Comparison of ENCODE assay signal across 14 cellular contexts in genomic region chr4:40399578-40399977, GRCh38.
DNase-seq lines count a peak whose midpoint lies in the region; ATAC-seq and TF ChIP-seq lines count a peak whose summit lies in the region.
"Had no signal": no experiment of that assay in that cellular context is flagged by ENCODE, and none has a peak within 500 bp of the region (broad histone marks: within the 10 kb centered on the region; RNA-seq: fewer than 3 reads in every experiment).

No MANE protein-coding gene starts in this region.

- H3K4me3 ChIP-seq in heart right ventricle, result no peak overlapping the region
- no peak overlapping the region for H3K4me3 ChIP-seq in neuronal stem cell (ENCODE audit: low read length in 2 of 2)
- no peak overlapping the region for H3K4me3 ChIP-seq in BE2C (ENCODE audit: low read depth, low read length)
- H3K4me3 ChIP-seq: HAP-1 had no signal

- peak; percentile 26 for ATAC-seq in Right ventricle myocardium inferior
- ATAC-seq in heart right ventricle, result no peak
- ATAC-seq in left colon, result peak; percentile 71
- no peak for ATAC-seq in GM18861 (IDR thresholded peaks at IDR 0.05; ENCODE audit: unreplicated experiment)

- no peak overlapping the region for H3K4ac ChIP-seq in neuronal stem cell (ENCODE audit: low read length)

- no peak overlapping the region for H3K14ac ChIP-seq in neuronal stem cell (ENCODE audit: low read length)

- H2BK5ac ChIP-seq in neuronal stem cell (ENCODE audit: low read length), result no peak overlapping the region

- H3K36me3 ChIP-seq in heart right ventricle, result no peaks in the 10 kb centered on the region
- H3K36me3 ChIP-seq in neuronal stem cell (replicated peaks in 1 of 2; ENCODE audit: control insufficient read depth in 2 of 2, insufficient read depth in 2 of 2, low read length in 2 of 2), result no peaks in the 10 kb centered on the region
- no peaks in the 10 kb centered on the region for H3K36me3 ChIP-seq in BE2C
- H3K36me3 ChIP-seq: HAP-1 had no signal

- no peak overlapping the region for H2AFZ ChIP-seq in neuronal stem cell (ENCODE audit: low read length)

- intact Hi-C loops in Right ventricle myocardium inferior (cut with DNase I) (no loop called here), heart right ventricle (cut with DNase I) (loop anchor here in 2 of 10 donors (5.0 to 10.0 kb wide), 2 partner anchors 125 to 632 kb away; no protein-coding TSS in a partner anchor), left colon (cut with DNase I, micrococcal nuclease) (no loop called here)

- H3K27ac ChIP-seq in heart right ventricle (no peak overlapping the region), neuronal stem cell (replicated peaks; ENCODE audit: low read length) (no peak overlapping the region)
- H3K27ac ChIP-seq: C4-2B had no signal

- H4K91ac ChIP-seq in neuronal stem cell (ENCODE audit: low read depth, low read length, poor library complexity), result no peak overlapping the region

- no peaks in the 10 kb centered on the region for H3K9me3 ChIP-seq in heart right ventricle
- H3K9me3 ChIP-seq in neuronal stem cell (replicated peaks in 1 of 2; ENCODE audit: control insufficient read depth in 2 of 2, insufficient read depth in 1 of 2, low read depth in 1 of 2, low read length in 2 of 2), result no peaks in the 10 kb centered on the region
- no peaks in the 10 kb centered on the region for H3K9me3 ChIP-seq in BE2C
- H3K9me3 ChIP-seq: HAP-1 had no signal

- no peaks in the 10 kb centered on the region for H3K79me1 ChIP-seq in neuronal stem cell (ENCODE audit: low read depth, low read length)

- H2BK15ac ChIP-seq in neuronal stem cell (ENCODE audit: low read length), result no peak overlapping the region

- H3K9ac ChIP-seq in neuronal stem cell (ENCODE audit: low read depth, low read length, poor library complexity), result no peak overlapping the region

- H3K4me2 ChIP-seq in neuronal stem cell (ENCODE audit: insufficient read depth, low read length, poor library complexity, severe bottlenecking), result no peak overlapping the region

- H3K23ac ChIP-seq in neuronal stem cell (ENCODE audit: low read depth, low read length, poor library complexity), result no peak overlapping the region

- peaks cover 0 to 17% (median 5%) of the 10 kb centered on the region in 9 donors for H3K4me1 ChIP-seq in heart right ventricle
- H3K4me1 ChIP-seq in neuronal stem cell (ENCODE audit: control insufficient read depth in 2 of 2, insufficient read depth in 1 of 2, low read depth in 1 of 2, low read length in 2 of 2), result peaks cover 3 to 13% of the 10 kb centered on the region in 2 donors
- no peaks in the 10 kb centered on the region for H3K4me1 ChIP-seq in BE2C
- H3K4me1 ChIP-seq: HAP-1 had no signal

- H3K18ac ChIP-seq in neuronal stem cell (ENCODE audit: low read length), result peak overlapping the region; percentile 34

- WGBS in heart right ventricle, 2 donors, result 56 to 72% methylated on average over 3 of the region's 3 CpGs
- WGBS in neuronal stem cell (ENCODE audit: extremely low coverage in 2 of 2, insufficient read length in 2 of 2, insufficient replicate concordance in 1 of 2), 2 donors, result no CpG with 5 or more reads among the region's 3 CpGs

- H3K27me3 ChIP-seq in heart right ventricle (no peaks in the 10 kb centered on the region), neuronal stem cell (ENCODE audit: control insufficient read depth in 3 of 3, insufficient read depth in 3 of 3, low read depth in 1 of 3, low read length in 3 of 3) (no peaks in the 10 kb centered on the region), BE2C (no peaks in the 10 kb centered on the region)

- no peak overlapping the region for H2BK12ac ChIP-seq in neuronal stem cell (ENCODE audit: low read length)

- no peak for TF ChIP-seq CTCF in heart right ventricle (IDR thresholded peaks at IDR 0.05)
- TF ChIP-seq CTCF in BE2C (IDR thresholded peaks at IDR 0.05; ENCODE audit: low read depth, low read length), result no peak

- no peak overlapping the region for H4K8ac ChIP-seq in neuronal stem cell (ENCODE audit: low read depth, low read length)

- DNase-seq in Right ventricle myocardium inferior (ENCODE audit: missing footprints), result no peak
- DNase-seq in heart right ventricle, result no peak
- no peak for DNase-seq in left colon
- no peak for DNase-seq in neuronal stem cell (ENCODE audit: low spot score)
- DNase-seq in BE2C, result no peak
- no peak for DNase-seq in activated CD4-positive, alpha-beta T cell treated with anti-CD3 and anti-CD28 coated beads for 4 hours
- DNase-seq: CD4-positive, alpha-beta memory T cell; DMS153; DMS79 treated with DMSO at 0.1 percent for 48 hours; EL; GOT3 had no signal

- H2BK120ac ChIP-seq in neuronal stem cell (ENCODE audit: low read depth, low read length), result no peak overlapping the region

- no peak overlapping the region for H2AK5ac ChIP-seq in neuronal stem cell (ENCODE audit: low read depth, low read length)

Comparison
In these comparisons a context has a peak if more than half of its experiments do, and no peak if none do; other contexts are left out.
1. ATAC-seq: peak in Right ventricle myocardium inferior (single experiment) and left colon (single experiment); none in heart right ventricle (0 of 8) and GM18861 (single experiment).